25 cellular contexts compared by ENCODE assay signal in genomic region chr12:132014092-132014914, GRCh38.
A peak's percentile ranks its signal among the peaks of the same experiment; 100 is the strongest.
DNase-seq lines count a peak whose midpoint lies in the region; ATAC-seq and TF ChIP-seq lines count a peak whose summit lies in the region.
"Had no signal": no experiment of that assay in that cellular context is flagged by ENCODE, and none has a peak within 500 bp of the region (broad histone marks: within the 10 kb centered on the region; RNA-seq: fewer than 3 reads in every experiment).

No MANE protein-coding gene starts in this region.

- H3K4me2 ChIP-seq in SK-N-SH: no peak overlapping the region
- no peak overlapping the region for H3K4me2 ChIP-seq in GM23338
- H3K4me2 ChIP-seq in osteoblast (ENCODE audit: insufficient read depth, low read length): no peak overlapping the region
- H3K4me2 ChIP-seq: neural progenitor cell had no signal

- H3K9ac ChIP-seq in SK-N-SH: no peak overlapping the region
- H3K9ac ChIP-seq: neural progenitor cell had no signal

- no peak for TF ChIP-seq RAD21 in SK-N-SH (IDR thresholded peaks at IDR 0.05; ENCODE audit: low read length)

- H4K20me1 ChIP-seq in SK-N-SH (ENCODE audit: insufficient read depth) (no peaks in the 10 kb centered on the region), GM23338 (replicated peaks; ENCODE audit: insufficient read depth) (peaks cover 7% of the 10 kb centered on the region; the same call in 1 of the 2 replicates), osteoblast (ENCODE audit: insufficient read depth, low read length) (peaks cover 4% of the 10 kb centered on the region)

- POLR2A ChIA-PET in SK-N-SH (lab: Yijun Ruan, JAX): interaction anchor here (0.6 kb wide), 1 partner anchor 37 kb away, joined by 3 read pairs; no protein-coding TSS in a partner anchor

- no peak overlapping the region for H3K4me3 Mint-ChIP-seq in GM23338
- H3K4me3 Mint-ChIP-seq: activated B cell treated with CpG ODN at 0.5 μM for 24 hours; activated CD4-positive, alpha-beta memory T cell treated with anti-CD3 and anti-CD28 coated beads, Interleukin-2, amount 10 ng/mL, durations not matched to agents 7 days and 5 days; activated naive CD8-positive, alpha-beta T cell; neural progenitor cell had no signal

- H3F3A ChIP-seq in SK-N-SH (replicated peaks; ENCODE audit: insufficient read depth): no peaks in the 10 kb centered on the region
- no peaks in the 10 kb centered on the region; the same call in 1 of the 2 replicates for H3F3A ChIP-seq in GM23338 (replicated peaks; ENCODE audit: low read depth)

- TF ChIP-seq EP300 in SK-N-SH (IDR thresholded peaks at IDR 0.05; ENCODE audit: borderline replicate concordance in 1 of 2, low read depth in 1 of 2, low read length in 1 of 2): no peak

- TF ChIP-seq CTCF in SK-N-SH (IDR thresholded peaks at IDR 0.05) (no peak), GM23338 (conservative IDR thresholded peaks at IDR 0.05; ENCODE audit: low read depth in 2 of 2) (no peak), osteoblast (IDR thresholded peaks at IDR 0.05; ENCODE audit: extremely low read depth, low read depth, low read length) (no peak), coronary artery (IDR thresholded peaks at IDR 0.05) (no peak)

- H3K4me1 ChIP-seq in SK-N-SH (ENCODE audit: control insufficient read depth in 1 of 2, insufficient read depth in 2 of 2, low read depth in 1 of 2, low read length in 1 of 2) (0 out of 4 replicates have a peak, but pooled peaks cover 0 to 4% of the 10 kb centered on the region in 2 experiments), GM23338 (ENCODE audit: insufficient read depth) (no peaks in the 10 kb centered on the region), osteoblast (ENCODE audit: insufficient read depth, low read length) (no peaks in the 10 kb centered on the region)
- H3K4me1 ChIP-seq: heart left ventricle, neural progenitor cell had no signal

- H3K9me2 ChIP-seq in SK-N-SH: no peaks in the 10 kb centered on the region
- no peaks in the 10 kb centered on the region for H3K9me2 ChIP-seq in GM23338 (ENCODE audit: insufficient read depth)

- 0 out of 2 replicates have a peak overlapping the region, but pooled peaks have one; percentile 59 for H3K27ac Mint-ChIP-seq in GM23338
- H3K27ac Mint-ChIP-seq: activated B cell treated with CpG ODN at 0.5 μM for 24 hours; activated CD4-positive, alpha-beta memory T cell treated with anti-CD3 and anti-CD28 coated beads, Interleukin-2, amount 10 ng/mL, durations not matched to agents 7 days and 5 days; neural progenitor cell had no signal

- DNase-seq in SK-N-SH (no peak), GM23338 (ENCODE audit: low spot score) (no peak), astrocyte of the hippocampus (ENCODE audit: low read depth, low spot score) (peak; percentile 65), osteoblast (ENCODE audit: insufficient read length, low spot score, missing footprints) (peak; percentile 93), coronary artery (ENCODE audit: low spot score) (no peak), LoVo (ENCODE audit: low spot score) (no peak), cerebellum (ENCODE audit: low spot score) (no peak)
- DNase-seq: activated B cell treated with CpG ODN at 0.5 μM for 24 hours; activated CD4-positive, alpha-beta memory T cell treated with anti-CD3 and anti-CD28 coated beads, Interleukin-2, amount 10 ng/mL, durations not matched to agents 7 days and 5 days; activated T-cell treated with anti-CD3 and anti-CD28 coated beads, Interleukin-2, amount 50 U/mL, for 1 hour; brain microvascular endothelial cell; heart left ventricle; Karpas-422; NCI-H1105; NCI-H510A; RPMI8226; stimulated activated CD4-positive, alpha-beta T cell treated with anti-CD3 and anti-CD28 coated beads, Interleukin-4, amount 100 ng/mL, for 1 hour; stomach; T-helper 9 cell; trophoblast cell had no signal

- peaks cover 10% of the 10 kb centered on the region for H3K27me3 Mint-ChIP-seq in GM23338 (ENCODE audit: insufficient read depth, low read depth, poor library complexity)
- H3K27me3 Mint-ChIP-seq: activated B cell treated with CpG ODN at 0.5 μM for 24 hours; activated CD4-positive, alpha-beta memory T cell treated with anti-CD3 and anti-CD28 coated beads, Interleukin-2, amount 10 ng/mL, durations not matched to agents 7 days and 5 days; activated naive CD8-positive, alpha-beta T cell had no signal

- H3K27me3 ChIP-seq in SK-N-SH (ENCODE audit: insufficient read depth) (no peaks in the 10 kb centered on the region), GM23338 (ENCODE audit: insufficient read depth) (no peaks in the 10 kb centered on the region), osteoblast (ENCODE audit: insufficient read depth, low read length) (no peaks in the 10 kb centered on the region)
- H3K27me3 ChIP-seq: brain microvascular endothelial cell, heart left ventricle, neural progenitor cell, stomach had no signal

- WGBS in SK-N-SH (ENCODE audit: low lambda C conversion rate): 83% methylated on average over 18 of the region's 22 CpGs

- ATAC-seq in SK-N-SH treated with all-trans-retinoic acid at 6 μM for 48 hours (peak; percentile 32; the same call in 2 of the 3 replicates), GM23338 (no peak)
- ATAC-seq: heart left ventricle had no signal

- H3K4me1 Mint-ChIP-seq in GM23338: peaks cover 2% of the 10 kb centered on the region; the same call in 2 of the 3 replicates
- H3K4me1 Mint-ChIP-seq: activated B cell treated with CpG ODN at 0.5 μM for 24 hours; activated CD4-positive, alpha-beta memory T cell treated with anti-CD3 and anti-CD28 coated beads, Interleukin-2, amount 10 ng/mL, durations not matched to agents 7 days and 5 days; neural progenitor cell had no signal

- H3K4me3 ChIP-seq in SK-N-SH (ENCODE audit: low read depth in 2 of 2, low read length in 1 of 2): no peak overlapping the region
- H3K4me3 ChIP-seq in GM23338: no peak overlapping the region
- no peak overlapping the region for H3K4me3 ChIP-seq in osteoblast (ENCODE audit: insufficient read depth, low read length)
- no peak overlapping the region for H3K4me3 ChIP-seq in coronary artery
- H3K4me3 ChIP-seq: heart left ventricle, neural progenitor cell, SK-N-MC, stomach had no signal

- H3K79me2 ChIP-seq in SK-N-SH (ENCODE audit: insufficient read depth) (no peaks in the 10 kb centered on the region), GM23338 (replicated peaks; ENCODE audit: insufficient read depth) (no peaks in the 10 kb centered on the region), osteoblast (ENCODE audit: insufficient read depth, low read length) (no peaks in the 10 kb centered on the region)

- H3K9me3 Mint-ChIP-seq in GM23338: no peaks in the 10 kb centered on the region
- H3K9me3 Mint-ChIP-seq: activated B cell treated with CpG ODN at 0.5 μM for 24 hours; activated CD4-positive, alpha-beta memory T cell treated with anti-CD3 and anti-CD28 coated beads, Interleukin-2, amount 10 ng/mL, durations not matched to agents 7 days and 5 days; neural progenitor cell had no signal

- peaks cover 84% of the 10 kb centered on the region for H3K36me3 Mint-ChIP-seq in GM23338 (ENCODE audit: low read depth)

- H3K27ac ChIP-seq in SK-N-SH (ENCODE audit: low read depth in 2 of 2, low read length in 1 of 2) (no peak overlapping the region), GM23338 (ENCODE audit: low read depth) (no peak overlapping the region), osteoblast (ENCODE audit: low read depth, low read length) (no peak overlapping the region), coronary artery (no peak overlapping the region)
- H3K27ac ChIP-seq: 22Rv1, brain microvascular endothelial cell, heart left ventricle, neural progenitor cell, SK-N-MC, stomach had no signal

- H3K36me3 ChIP-seq in SK-N-SH (replicated peaks in 1 of 2; ENCODE audit: control insufficient read depth in 1 of 2, insufficient read depth in 2 of 2, low read length in 1 of 2) (peaks cover 54 to 77% of the 10 kb centered on the region in 2 experiments), GM23338 (ENCODE audit: insufficient read depth) (peaks cover 22% of the 10 kb centered on the region), osteoblast (ENCODE audit: insufficient read depth, low read length) (peaks cover 82% of the 10 kb centered on the region)
- H3K36me3 ChIP-seq: neural progenitor cell had no signal

- CTCF ChIA-PET in SK-N-SH (lab: Yijun Ruan, JAX): no interaction called here

- H3K9me3 ChIP-seq in SK-N-SH (no peaks in the 10 kb centered on the region), osteoblast (ENCODE audit: low read depth, low read length) (no peaks in the 10 kb centered on the region)
- H3K9me3 ChIP-seq: heart left ventricle, stomach had no signal

- H2AFZ ChIP-seq in SK-N-SH (ENCODE audit: low read depth) (no peak overlapping the region), GM23338 (no peak overlapping the region), osteoblast (ENCODE audit: low read length) (no peak overlapping the region)
- H2AFZ ChIP-seq: neural progenitor cell had no signal

TF ChIP-seq in SK-N-SH treated with all-trans-retinoic acid at 6 μM for 48 hours, 23 proteins besides CTCF, POLR2A, EP300 and RAD21:
- TF ChIP-seq CSDC2 (CRISPR knock-in tag; IDR thresholded peaks at IDR 0.05) (no peak), RARB (CRISPR knock-in tag; IDR thresholded peaks at IDR 0.05) (no peak), PPARA (CRISPR knock-in tag; IDR thresholded peaks at IDR 0.05; ENCODE audit: borderline replicate concordance) (no peak), BACH2 (CRISPR knock-in tag; IDR thresholded peaks at IDR 0.05; ENCODE audit: borderline replicate concordance) (no peak), TCF4 (CRISPR knock-in tag; IDR thresholded peaks at IDR 0.05; ENCODE audit: borderline replicate concordance) (no peak), OSR1 (CRISPR knock-in tag; IDR thresholded peaks at IDR 0.05) (no peak), ARNTL (CRISPR knock-in tag; IDR thresholded peaks at IDR 0.05; ENCODE audit: borderline replicate concordance, low read depth) (no peak)

TF ChIP-seq in SK-N-SH, 30 proteins besides CTCF, POLR2A, EP300 and RAD21:
- no peak for TF ChIP-seq NRF1 (IDR thresholded peaks at IDR 0.05; ENCODE audit: low read depth, low read length)
- no peak for TF ChIP-seq GABPA (IDR thresholded peaks at IDR 0.05; ENCODE audit: low read depth)
- TF ChIP-seq FOXM1 (IDR thresholded peaks at IDR 0.05; ENCODE audit: low read depth): no peak

TF ChIP-seq in GM23338, 12 proteins besides CTCF, POLR2A, EP300 and RAD21:
- TF ChIP-seq CREB1 (CRISPR knock-in tag; IDR thresholded peaks at IDR 0.05; ENCODE audit: low read depth): no peak

Comparison
In these comparisons a context has a peak if more than half of its experiments do, and no peak if none do; other contexts are left out.
1. DNase-seq: peak in astrocyte of the hippocampus (single experiment) and osteoblast (single experiment); none in SK-N-SH (single experiment), GM23338 (single experiment), coronary artery (single experiment), LoVo (single experiment) and cerebellum (single experiment).